In genomic region chr6:32852844-32853540, GRCh38 we compare ENCODE assay signal across 8 cellular contexts. TPM values are rescaled to one million over a fixed set of nuclear protein-coding genes. Genes with fewer than 3 reads are reported as not detected.
DNase-seq lines count a peak whose midpoint lies in the region; ATAC-seq, FAIRE-seq and TF ChIP-seq lines count a peak whose summit lies in the region.

No MANE protein-coding gene starts in this region.

- H3K4me2 ChIP-seq in PC-9 = peak overlapping the region; percentile 89

- no peaks in the 10 kb centered on the region for H3K9me3 Mint-ChIP-seq in neural crest cell

- ATAC-seq in HG02852 (IDR thresholded peaks at IDR 0.05; ENCODE audit: unreplicated experiment) = peak; percentile 12

- TF ChIP-seq CTCF in PC-9 (conservative IDR thresholded peaks at IDR 0.05) = no peak
- TF ChIP-seq CTCF in neural crest cell (conservative IDR thresholded peaks at IDR 0.05) = no peak
- TF ChIP-seq CTCF in vagina (IDR thresholded peaks at IDR 0.05) = no peak

- H3K79me2 ChIP-seq in PC-9 (ENCODE audit: low read depth) = no peaks in the 10 kb centered on the region

- peak overlapping the region; percentile 28 for H3K4me3 Mint-ChIP-seq in neural crest cell

- intact Hi-C loops in PC-9 (cut with micrococcal nuclease; ENCODE audit: unreplicated experiment) (loop anchor here (1.0 kb wide), 2 partner anchors 9 to 15 kb away; partner anchors contain the start of genes PSMB8 and TAP2), vagina (cut with DNase I) (no loop called here)

- H3K36me3 ChIP-seq in PC-9 (ENCODE audit: low read depth) = no peaks in the 10 kb centered on the region
- peaks cover 0 to 30% of the 10 kb centered on the region in 2 donors for H3K36me3 ChIP-seq in vagina

- H3K4me1 ChIP-seq in PC-9 (replicated peaks; ENCODE audit: insufficient read depth) (peaks cover 8% of the 10 kb centered on the region), vagina (peaks cover 33% of the 10 kb centered on the region)

- CTCF ChIA-PET in PC-9 (lab: Charles Lee) = interaction anchor here (0.6 to 1.5 kb wide), 7 partner anchors 8 to 399 kb away, joined by 3 to 47 read pairs (median 6); partner anchors contain the start of gene TAP2

- FAIRE-seq in frontal cortex (lab: Jason Lieb, UNC) = no peak

- no peaks in the 10 kb centered on the region for H3K36me3 Mint-ChIP-seq in neural crest cell (ENCODE audit: low read depth)

- H3K27ac ChIP-seq in PC-9 (no peak overlapping the region), vagina (peak overlapping the region; percentile 100)

- no peak for TF ChIP-seq POLR2A in vagina (IDR thresholded peaks at IDR 0.05)

- H3K27me3 ChIP-seq in PC-9 (ENCODE audit: insufficient read depth, low read depth) = no peaks in the 10 kb centered on the region
- H3K27me3 ChIP-seq in vagina = no peaks in the 10 kb centered on the region

- H2AFZ ChIP-seq in PC-9 = peak overlapping the region; percentile 90

- H3K27ac Mint-ChIP-seq in neural crest cell (ENCODE audit: unreplicated experiment) = no peak overlapping the region

- no peaks in the 10 kb centered on the region for H3F3A ChIP-seq in PC-9 (ENCODE audit: insufficient read depth, low read depth)

- H3K27me3 Mint-ChIP-seq in neural crest cell (ENCODE audit: low read depth) = peaks cover 95% of the 10 kb centered on the region

- DNase-seq in NCI-H2029 (lab: John Stamatoyannopoulos, UW) = peak; percentile 20
- DNase-seq in NCI-H2029 treated with DMSO at 0.1 percent for 48 hours (lab: John Stamatoyannopoulos, UW) = no peak
- DNase-seq in PC-9 = peak in 1 of 2 experiments; percentile 42
- DNase-seq in activated naive CD4-positive, alpha-beta T cell treated with anti-CD3 and anti-CD28 coated beads, Interleukin-2, amount 50 U/mL, for 16 hours = peak; percentile 68
- DNase-seq in frontal cortex (ENCODE audit: low spot score in 2 of 2) = peak; percentile 48
- DNase-seq in neural crest cell (ENCODE audit: low read depth, low spot score) = no peak
- peak in 1 of 2 donors; percentile 88 for DNase-seq in vagina (ENCODE audit: extremely low spot score in 2 of 2)

- peaks cover 18% of the 10 kb centered on the region for H3K4me1 Mint-ChIP-seq in neural crest cell

- H4K20me1 ChIP-seq in PC-9 (ENCODE audit: insufficient read depth) = no peaks in the 10 kb centered on the region

- BruUV-seq in PC-9 (replicated peaks; lab: Mats Ljungman, UMichigan) = TSS peak; percentile 53

- H3K9me2 ChIP-seq in PC-9 (ENCODE audit: insufficient read depth) = no peaks in the 10 kb centered on the region

- POLR2A ChIA-PET in PC-9 (lab: Charles Lee; ENCODE audit: unreplicated experiment) = interaction anchor here (0.6 to 0.9 kb wide), 4 partner anchors 8 to 1114 kb away, joined by 3 to 10 read pairs (median 4); no protein-coding TSS in a partner anchor

- H3K9me3 ChIP-seq in PC-9 (ENCODE audit: insufficient read depth, low read depth) = no peaks in the 10 kb centered on the region
- H3K9me3 ChIP-seq in vagina = no peaks in the 10 kb centered on the region

- H3K4me3 ChIP-seq in PC-9 = peak overlapping the region; percentile 87
- peak overlapping the region; percentile 81 to 92 for H3K4me3 ChIP-seq in vagina

RNA-seq across cellular contexts. Expression of gene TAP1, which starts 0.5 kb away (rescaled TPM):
- total RNA-seq in PC-9 (2021) (23.1 and 23.4 TPM in 2 replicates), frontal cortex (3.7 TPM), neural crest cell (2.7 and 2.8 TPM in 2 replicates), vagina (50.6 TPM)

RNA-seq across cellular contexts. Expression of gene PSMB9, which starts 1.0 kb away (rescaled TPM):
- total RNA-seq in PC-9 (2021) (37.6 and 48.4 TPM in 2 replicates), frontal cortex (0.82 TPM), neural crest cell (not detected in 2 replicates), vagina (19.6 TPM)

RNA-seq across cellular contexts. Expression of gene PSMB8, which starts 9.1 kb away (rescaled TPM):
- total RNA-seq in PC-9 (2021) (70.8 and 101 TPM in 2 replicates), frontal cortex (3.3 TPM), neural crest cell (1.1 and 1.7 TPM in 2 replicates), vagina (31.9 TPM)

RNA-seq across cellular contexts. Expression of gene TAP2, which starts 14.5 kb away (rescaled TPM):
- total RNA-seq in PC-9 (2021) (70.6 and 91.2 TPM in 2 replicates), frontal cortex (2.4 TPM), neural crest cell (18.0 and 18.2 TPM in 2 replicates), vagina (19.9 TPM)

RNA-seq across cellular contexts. Expression of gene HLA-DOB, which starts 36.2 kb away (rescaled TPM):
- 3.4 and 4.3 TPM in 2 replicates for total RNA-seq in PC-9 (2021)
- not detected for total RNA-seq in frontal cortex
- total RNA-seq in neural crest cell = 0.28 TPM in 1 of 2 replicates, not detected in the other
- total RNA-seq in vagina = 2.7 TPM

Comparison
In these comparisons a context has a peak if more than half of its experiments do, and no peak if none do; other contexts are left out.
1. DNase-seq: peak in NCI-H2029 (single experiment), activated naive CD4-positive, alpha-beta T cell treated with anti-CD3 and anti-CD28 coated beads, Interleukin-2, amount 50 U/mL, for 16 hours (single experiment) and frontal cortex (2 of 2); none in NCI-H2029 treated with DMSO at 0.1 percent for 48 hours (single experiment) and neural crest cell (single experiment).
2. RNA of gene PSMB9, which starts 1.0 kb away (total RNA-seq): 37.6 to 48.4 TPM in PC-9 and 19.6 TPM in vagina (single experiment); 0.82 TPM in frontal cortex (single experiment) and not detected in neural crest cell; every median in the first group is over 10 times any median in the second.